ENCODE assay signal across 8 cellular contexts in the genomic region with DNA sequence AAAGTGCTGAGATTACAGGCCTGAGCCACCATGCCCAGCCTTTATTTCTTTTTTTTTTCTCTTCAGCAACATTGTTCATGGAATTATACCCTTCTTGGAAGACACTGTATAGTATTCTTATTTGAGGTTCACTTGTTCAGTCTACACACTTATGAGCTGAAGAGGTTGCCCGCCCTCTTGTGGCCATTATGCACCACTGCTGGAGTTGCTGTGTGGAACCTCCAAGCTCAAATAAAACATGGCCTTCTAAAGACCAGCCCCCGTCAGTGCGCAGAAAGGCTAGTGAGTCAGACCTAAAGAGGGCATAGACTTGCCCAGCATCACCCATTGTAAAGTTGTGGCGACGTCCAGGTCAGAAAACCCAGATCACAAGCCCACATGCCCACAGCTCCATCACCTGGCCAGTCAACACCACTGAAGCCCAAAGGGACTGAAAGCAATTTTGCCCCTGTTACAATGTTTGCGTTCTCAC. TPM values are rescaled to one million over a fixed set of nuclear protein-coding genes. Genes with fewer than 3 reads are reported as not detected.
DNase-seq lines count a peak whose midpoint lies in the region; ATAC-seq and TF ChIP-seq lines count a peak whose summit lies in the region.

No MANE protein-coding gene starts in this region.

- H2AFZ ChIP-seq in KMS-11 (ENCODE audit: low read depth) = peak overlapping the region; percentile 62
- H2AFZ ChIP-seq in neuronal stem cell (ENCODE audit: low read length) = peak overlapping the region; percentile 72

- peak overlapping the region; percentile 24 for H2BK15ac ChIP-seq in neuronal stem cell (ENCODE audit: low read length)

- in situ Hi-C loops in Panc1 (cut with HindIII; ENCODE audit: low pct_unique_long_range_greater_than_20kb, low sequenced_read_pairs) = no loop called here

- H3K4me2 ChIP-seq in KMS-11 = 0 out of 2 replicates have a peak overlapping the region, but pooled peaks have one; percentile 16
- no peak overlapping the region for H3K4me2 ChIP-seq in neuronal stem cell (ENCODE audit: insufficient read depth, low read length, poor library complexity, severe bottlenecking)

- H4K8ac ChIP-seq in neuronal stem cell (ENCODE audit: low read depth, low read length) = no peak overlapping the region

- no TSS peak for BruUV-seq in Panc1 (replicated peaks; lab: Mats Ljungman, UMichigan)

- no CpG with 5 or more reads among the region's 6 CpGs for WGBS in neuronal stem cell (ENCODE audit: extremely low coverage in 2 of 2, insufficient read length in 2 of 2, insufficient replicate concordance in 1 of 2), 2 donors
- 9 to 14% methylated on average over 6 of the region's 6 CpGs for WGBS in thyroid gland, 2 donors

- H4K91ac ChIP-seq in neuronal stem cell (ENCODE audit: low read depth, low read length, poor library complexity) = no peak overlapping the region

- ATAC-seq in GM19397 (IDR thresholded peaks at IDR 0.05; ENCODE audit: unreplicated experiment) = peak; percentile 61
- peak; percentile 96 for ATAC-seq in Panc1

- H2AK5ac ChIP-seq in neuronal stem cell (ENCODE audit: low read depth, low read length) = peak overlapping the region; percentile 21

- no peak overlapping the region for H2BK5ac ChIP-seq in neuronal stem cell (ENCODE audit: low read length)

- peak; percentile 94 for TF ChIP-seq CTCF in BJ (IDR thresholded peaks at IDR 0.05; ENCODE audit: insufficient read depth, low read depth, low read length)
- TF ChIP-seq CTCF in KMS-11 (conservative IDR thresholded peaks at IDR 0.05; ENCODE audit: low read depth, low read length) = peak; percentile 96
- peak; percentile 98 for TF ChIP-seq CTCF in Panc1 (IDR thresholded peaks at IDR 0.05)
- TF ChIP-seq CTCF in fibroblast of pulmonary artery (IDR thresholded peaks at IDR 0.05; ENCODE audit: low read length, missing control alignments) = no peak
- peak; percentile 84 to 98 (median 90) for TF ChIP-seq CTCF in thyroid gland (IDR thresholded peaks at IDR 0.05)

- CTCF ChIA-PET in BJ (lab: Yijun Ruan, JAX) = interaction anchor here (0.5 to 6.7 kb wide), 34 partner anchors 8 to 883 kb away, joined by 3 to 81 read pairs (median 4); partner anchors contain the start of genes LRRC41, MUTYH, RAD54L and UQCRH
- CTCF ChIA-PET in Panc1 (lab: Charles Lee) = interaction anchor here (0.5 to 1.5 kb wide), 19 partner anchors 9 to 375 kb away, joined by 3 to 17 read pairs (median 4); partner anchors contain the start of gene RAD54L

- H3K14ac ChIP-seq in neuronal stem cell (ENCODE audit: low read length) = no peak overlapping the region

- H3K79me2 ChIP-seq in KMS-11 (ENCODE audit: insufficient read depth, low read depth) = no peaks in the 10 kb centered on the region

- H3K27me3 ChIP-seq in BJ (ENCODE audit: control insufficient read depth, insufficient read depth, low read length) = no peaks in the 10 kb centered on the region
- H3K27me3 ChIP-seq in KMS-11 (ENCODE audit: insufficient read depth, low read depth) = no peaks in the 10 kb centered on the region
- H3K27me3 ChIP-seq in Panc1 (ENCODE audit: control insufficient read depth, insufficient read depth, low read length) = no peaks in the 10 kb centered on the region
- H3K27me3 ChIP-seq in neuronal stem cell (ENCODE audit: control insufficient read depth in 3 of 3, insufficient read depth in 3 of 3, low read depth in 1 of 3, low read length in 3 of 3) = no peaks in the 10 kb centered on the region
- H3K27me3 ChIP-seq in thyroid gland = no peaks in the 10 kb centered on the region

- no peaks in the 10 kb centered on the region for H3K9me3 ChIP-seq in Panc1 (ENCODE audit: control insufficient read depth, insufficient read depth, low read depth, low read length)
- H3K9me3 ChIP-seq in neuronal stem cell (replicated peaks in 1 of 2; ENCODE audit: control insufficient read depth in 2 of 2, insufficient read depth in 1 of 2, low read depth in 1 of 2, low read length in 2 of 2) = peaks cover 0 to 1% of the 10 kb centered on the region in 2 donors
- H3K9me3 ChIP-seq in thyroid gland = no peaks in the 10 kb centered on the region

- POLR2A ChIA-PET in BJ (lab: Charles Lee) = interaction anchor here (0.6 to 0.7 kb wide), 2 partner anchors 42 to 421 kb away, joined by 13 to 18 read pairs; no protein-coding TSS in a partner anchor
- POLR2A ChIA-PET in Panc1 (lab: Charles Lee) = interaction anchor here (0.5 to 0.7 kb wide), 5 partner anchors 11 to 509 kb away, joined by 5 to 21 read pairs (median 10); no protein-coding TSS in a partner anchor

- intact Hi-C loops in Panc1 (cut with micrococcal nuclease; ENCODE audit: unreplicated experiment) (loop anchor here (2.0 kb wide), 2 partner anchors 41 to 187 kb away; no protein-coding TSS in a partner anchor), thyroid gland (cut with DNase I) (loop anchor here (2.0 kb wide), 1 partner anchor 187 kb away; no protein-coding TSS in a partner anchor)

- H2BK12ac ChIP-seq in neuronal stem cell (ENCODE audit: low read length) = no peak overlapping the region

- H3K4ac ChIP-seq in neuronal stem cell (ENCODE audit: low read length) = no peak overlapping the region

- DNase-seq in BJ (ENCODE audit: low read depth) (peak; percentile 49), Panc1 (ENCODE audit: low read depth, low spot score) (peak; percentile 86), fibroblast of pulmonary artery (ENCODE audit: low read depth) (peak; percentile 93), neuronal stem cell (ENCODE audit: low spot score) (peak; percentile 71), thyroid gland (peak; percentile 78 to 80)
- peak; percentile 64 to 73 for DNase-seq in activated T-cell treated with anti-CD3 and anti-CD28 coated beads, Interleukin-2, amount 50 U/mL, for 48 hours

- no peak overlapping the region for H3K4me3 ChIP-seq in BJ (ENCODE audit: low read depth, low read length)
- no peak overlapping the region for H3K4me3 ChIP-seq in KMS-11 (IDR thresholded peaks at IDR 0.05; ENCODE audit: insufficient read depth, low read depth, low read length)
- no peak overlapping the region for H3K4me3 ChIP-seq in Panc1 (ENCODE audit: low read depth in 2 of 2, low read length in 2 of 2)
- H3K4me3 ChIP-seq in fibroblast of pulmonary artery (replicated peaks; ENCODE audit: low read depth, low read length) = no peak overlapping the region
- no peak overlapping the region for H3K4me3 ChIP-seq in neuronal stem cell (ENCODE audit: low read length in 2 of 2)
- no peak overlapping the region for H3K4me3 ChIP-seq in thyroid gland (replicated peaks in 1 of 3)

- no peak overlapping the region for H3K23ac ChIP-seq in neuronal stem cell (ENCODE audit: low read depth, low read length, poor library complexity)

- no peak overlapping the region for H3K27ac ChIP-seq in KMS-11
- H3K27ac ChIP-seq in Panc1 (ENCODE audit: low read length) = peak overlapping the region; percentile 26; the same call in 1 of the 2 replicates
- H3K27ac ChIP-seq in neuronal stem cell (replicated peaks; ENCODE audit: low read length) = peak overlapping the region; percentile 19
- H3K27ac ChIP-seq in thyroid gland = no peak overlapping the region

- H3K36me3 ChIP-seq in BJ (ENCODE audit: control insufficient read depth, insufficient read depth, low read length) (peaks cover 2% of the 10 kb centered on the region), KMS-11 (ENCODE audit: insufficient read depth) (no peaks in the 10 kb centered on the region), Panc1 (ENCODE audit: control insufficient read depth, insufficient read depth, low read length) (no peaks in the 10 kb centered on the region), neuronal stem cell (replicated peaks in 1 of 2; ENCODE audit: control insufficient read depth in 2 of 2, insufficient read depth in 2 of 2, low read length in 2 of 2) (no peaks in the 10 kb centered on the region), thyroid gland (no peaks in the 10 kb centered on the region)

- H3K9ac ChIP-seq in KMS-11 = no peak overlapping the region; the same call in 1 of the 2 replicates
- H3K9ac ChIP-seq in neuronal stem cell (ENCODE audit: low read depth, low read length, poor library complexity) = no peak overlapping the region

- no peak overlapping the region for H2BK120ac ChIP-seq in neuronal stem cell (ENCODE audit: low read depth, low read length)

- H3K18ac ChIP-seq in neuronal stem cell (ENCODE audit: low read length) = peak overlapping the region; percentile 74

- no peaks in the 10 kb centered on the region for H3K79me1 ChIP-seq in neuronal stem cell (ENCODE audit: low read depth, low read length)

- no peak for TF ChIP-seq POLR2A in thyroid gland (IDR thresholded peaks at IDR 0.05)

- H3K4me1 ChIP-seq in KMS-11 (ENCODE audit: low read depth, poor library complexity, severe bottlenecking) = peaks cover 6% of the 10 kb centered on the region
- peaks cover 7% of the 10 kb centered on the region; the same call in 1 of the 2 replicates for H3K4me1 ChIP-seq in Panc1 (ENCODE audit: control insufficient read depth, insufficient read depth, low read length)
- peaks cover 24 to 28% of the 10 kb centered on the region in 2 donors for H3K4me1 ChIP-seq in neuronal stem cell (ENCODE audit: control insufficient read depth in 2 of 2, insufficient read depth in 1 of 2, low read depth in 1 of 2, low read length in 2 of 2)
- H3K4me1 ChIP-seq in thyroid gland = peaks cover 3 to 5% of the 10 kb centered on the region in 2 donors

- H4K20me1 ChIP-seq in KMS-11 (ENCODE audit: insufficient read depth) = no peaks in the 10 kb centered on the region

RNA-seq across cellular contexts. Expression of gene LURAP1, which starts 20.4 kb away (rescaled TPM):
- polyA plus RNA-seq in BJ (2011; rRNA removed) = 2.5 and 3.2 TPM in 2 replicates
- 1.4 and 1.6 TPM in 2 replicates for polyA minus RNA-seq in BJ (2011; rRNA and poly(A)+ RNA removed)
- total RNA-seq in Panc1 (2021; ENCODE audit: unreplicated experiment) (3.5 TPM), thyroid gland (10 to 100 TPM; 30.5 to 47.4 (median 37.8) TPM)
- polyA plus RNA-seq in Panc1 (2012; ENCODE audit: insufficient read length) = 1.9 TPM
- 2.2 TPM for polyA plus RNA-seq in neuronal stem cell (2013, experiment 1 of 2)
- polyA plus RNA-seq in neuronal stem cell (2013, experiment 2 of 2) = 2.5 TPM

RNA-seq across cellular contexts. Expression of gene RAD54L, which starts 24.1 kb away (rescaled TPM):
- 4.3 and 5.6 TPM in 2 replicates for polyA plus RNA-seq in BJ (2011; rRNA removed)
- 5.2 and 7.3 TPM in 2 replicates for polyA minus RNA-seq in BJ (2011; rRNA and poly(A)+ RNA removed)
- total RNA-seq in Panc1 (2021; ENCODE audit: unreplicated experiment) (29.4 TPM), thyroid gland (1 to 10 TPM in 1 of 4 donors, under 1 TPM in 3; 0.27 to 1.7 (median 0.61) TPM)
- 15.3 TPM for polyA plus RNA-seq in Panc1 (2012; ENCODE audit: insufficient read length)
- 16.4 TPM for polyA plus RNA-seq in neuronal stem cell (2013, experiment 1 of 2)
- polyA plus RNA-seq in neuronal stem cell (2013, experiment 2 of 2) = 16.6 TPM

RNA-seq across cellular contexts. Expression of gene POMGNT1, which starts 25.3 kb away (rescaled TPM):
- polyA plus RNA-seq in BJ (2011; rRNA removed) = 60.7 and 80.0 TPM in 2 replicates
- 32.8 and 55.2 TPM in 2 replicates for polyA minus RNA-seq in BJ (2011; rRNA and poly(A)+ RNA removed)
- total RNA-seq in Panc1 (2021; ENCODE audit: unreplicated experiment) = 178 TPM
- polyA plus RNA-seq in Panc1 (2012; ENCODE audit: insufficient read length) = 145 TPM
- 61.7 TPM for polyA plus RNA-seq in neuronal stem cell (2013, experiment 1 of 2)
- 64.1 TPM for polyA plus RNA-seq in neuronal stem cell (2013, experiment 2 of 2)
- total RNA-seq in thyroid gland = 10 to 100 TPM; 54.2 to 90.8 (median 79.3) TPM

RNA-seq across cellular contexts. Expression of gene P3R3URF, which starts 47.2 kb away (rescaled TPM):
- polyA plus RNA-seq in BJ (2011; rRNA removed) = not detected in 2 replicates
- polyA minus RNA-seq in BJ (2011; rRNA and poly(A)+ RNA removed) = not detected in 2 replicates
- not detected for total RNA-seq in Panc1 (2021; ENCODE audit: unreplicated experiment)
- not detected for polyA plus RNA-seq in Panc1 (2012; ENCODE audit: insufficient read length)
- polyA plus RNA-seq in neuronal stem cell (2013, experiment 1 of 2) = not detected
- not detected for polyA plus RNA-seq in neuronal stem cell (2013, experiment 2 of 2)
- total RNA-seq in thyroid gland = not detected

RNA-seq across cellular contexts. Expression of gene TSPAN1, which starts 48.6 kb away (rescaled TPM):
- polyA plus RNA-seq in BJ (2011; rRNA removed) = 0.64 and 1.1 TPM in 2 replicates
- 0.38 and 1.1 TPM in 2 replicates for polyA minus RNA-seq in BJ (2011; rRNA and poly(A)+ RNA removed)
- total RNA-seq in Panc1 (2021; ENCODE audit: unreplicated experiment) (26.1 TPM), thyroid gland (100 to 1,000 TPM in 2 of 4 donors, 10 to 100 TPM in 2; 61.2 to 154 (median 105) TPM)
- polyA plus RNA-seq in Panc1 (2012; ENCODE audit: insufficient read length) = 15.5 TPM
- not detected for polyA plus RNA-seq in neuronal stem cell (2013, experiment 1 of 2)
- not detected for polyA plus RNA-seq in neuronal stem cell (2013, experiment 2 of 2)

Comparison
In these comparisons a context has a peak if more than half of its experiments do, and no peak if none do; other contexts are left out.
1. H3K27ac ChIP-seq: peak in Panc1 (single experiment) and neuronal stem cell (single experiment); none in KMS-11 (single experiment) and thyroid gland (0 of 3).
2. RNA of gene RAD54L, which starts 24.1 kb away (total RNA-seq): 29.4 TPM in Panc1 (single experiment); 0.27 to 1.7 TPM in thyroid gland; every median in the first group is over 10 times any median in the second.
3. Peak in every context shown above with its lines, with median percentiles within 50 percentile points of each other: DNase-seq.